Comparison of ENCODE assay signal across 8 cellular contexts in the genomic region with DNA sequence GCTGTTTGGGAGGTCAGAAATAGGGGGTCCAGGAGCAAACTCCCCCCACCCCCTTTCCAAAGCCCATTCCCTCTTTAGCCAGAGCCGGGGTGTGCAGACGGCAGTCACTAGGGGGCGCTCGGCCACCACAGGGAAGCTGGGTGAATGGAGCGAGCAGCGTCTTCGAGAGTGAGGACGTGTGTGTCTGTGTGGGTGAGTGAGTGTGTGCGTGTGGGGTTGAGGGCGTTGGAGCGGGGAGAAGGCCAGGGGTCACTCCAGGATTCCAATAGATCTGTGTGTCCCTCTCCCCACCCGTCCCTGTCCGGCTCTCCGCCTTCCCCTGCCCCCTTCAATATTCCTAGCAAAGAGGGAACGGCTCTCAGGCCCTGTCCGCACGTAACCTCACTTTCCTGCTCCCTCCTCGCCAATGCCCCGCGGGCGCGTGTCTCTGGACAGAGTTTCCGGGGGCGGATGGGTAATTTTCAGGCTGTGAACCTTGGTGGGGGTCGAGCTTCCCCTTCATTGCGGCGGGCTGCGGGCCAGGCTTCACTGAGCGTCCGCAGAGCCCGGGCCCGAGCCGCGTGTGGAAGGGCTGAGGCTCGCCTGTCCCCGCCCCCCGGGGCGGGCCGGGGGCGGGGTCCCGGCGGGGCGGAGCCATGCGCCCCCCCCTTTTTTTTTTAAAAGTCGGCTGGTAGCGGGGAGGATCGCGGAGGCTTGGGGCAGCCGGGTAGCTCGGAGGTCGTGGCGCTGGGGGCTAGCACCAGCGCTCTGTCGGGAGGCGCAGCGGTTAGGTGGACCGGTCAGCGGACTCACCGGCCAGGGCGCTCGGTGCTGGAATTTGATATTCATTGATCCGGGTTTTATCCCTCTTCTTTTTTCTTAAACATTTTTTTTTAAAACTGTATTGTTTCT. TPM values are rescaled to one million over a fixed set of nuclear protein-coding genes. Genes with fewer than 3 reads are reported as not detected.
DNase-seq lines count a peak whose midpoint lies in the region; ATAC-seq and TF ChIP-seq lines count a peak whose summit lies in the region.

A gene (plus strand): TSS at position 686 of the 891 bp plus-strand sequence.

- H3K4me3 Mint-ChIP-seq in activated CD4-positive, alpha-beta memory T cell treated with anti-CD3 and anti-CD28 coated beads, Interleukin-2, amount 10 ng/mL, durations not matched to agents 7 days and 5 days, result peak within 1 kb of the TSS; percentile 90

- no peaks in the 10 kb centered on the region for H3K9me3 Mint-ChIP-seq in activated CD4-positive, alpha-beta memory T cell treated with anti-CD3 and anti-CD28 coated beads, Interleukin-2, amount 10 ng/mL, durations not matched to agents 7 days and 5 days

- CTCF ChIA-PET in activated CD4-positive, alpha-beta memory T cell treated with anti-CD3 and anti-CD28 coated beads, Interleukin-2, amount 10 ng/mL, durations not matched to agents 7 days and 5 days (lab: Charles Lee), result interaction anchor here (0.7 to 4.5 kb wide), 32 partner anchors 9 to 347 kb away, joined by 3 to 69 read pairs (median 4); a partner anchor contains a TSS

- H3K27ac Mint-ChIP-seq in activated CD4-positive, alpha-beta memory T cell treated with anti-CD3 and anti-CD28 coated beads, Interleukin-2, amount 10 ng/mL, durations not matched to agents 7 days and 5 days, result peak within 1 kb of the TSS; percentile 75

- DNase-seq in CD1c-positive myeloid dendritic cell (ENCODE audit: extremely low spot score) (peak; percentile 90), NCI-H82 (lab: John Stamatoyannopoulos, UW) (peak; percentile 95), lower lobe of right lung (peak; percentile 93)
- peak; percentile 88 for DNase-seq in activated CD4-positive, alpha-beta memory T cell treated with anti-CD3 and anti-CD28 coated beads, Interleukin-2, amount 10 ng/mL, durations not matched to agents 7 days and 5 days
- DNase-seq in stimulated activated CD4-positive, alpha-beta T cell treated with anti-CD3 and anti-CD28 coated beads, TNF-alpha, amount 100 ng/mL, for 4 hours (ENCODE audit: low read depth in 3 of 3), result peak; percentile 79 to 89 (median 84)

- intact Hi-C loops in lower lobe of right lung (cut with DNase I), result loop anchor here (10.0 kb wide), 1 partner anchor 305 kb away; no protein-coding TSS in a partner anchor

- H3K9me3 ChIP-seq in duodenal mucosa (ENCODE audit: control insufficient read depth in 1 of 2, low read length in 2 of 2), result no peaks in the 10 kb centered on the region
- H3K9me3 ChIP-seq in lower lobe of right lung, result no peaks in the 10 kb centered on the region

- POLR2A ChIA-PET in activated CD4-positive, alpha-beta memory T cell treated with anti-CD3 and anti-CD28 coated beads, Interleukin-2, amount 10 ng/mL, durations not matched to agents 7 days and 5 days (lab: Charles Lee), result interaction anchor here (0.8 to 2.5 kb wide), 13 partner anchors 9 to 455 kb away, joined by 3 to 36 read pairs (median 3); no protein-coding TSS in a partner anchor

- peaks cover 34% of the 10 kb centered on the region for H3K4me1 Mint-ChIP-seq in activated CD4-positive, alpha-beta memory T cell treated with anti-CD3 and anti-CD28 coated beads, Interleukin-2, amount 10 ng/mL, durations not matched to agents 7 days and 5 days

- H3K27me3 ChIP-seq in duodenal mucosa (ENCODE audit: control insufficient read depth in 1 of 2, insufficient read depth in 2 of 2, low read length in 2 of 2) (no peaks in the 10 kb centered on the region), lower lobe of right lung (ENCODE audit: low read depth) (no peaks in the 10 kb centered on the region)

- peak within 1 kb of the TSS; percentile 96 for H3K27ac ChIP-seq in duodenal mucosa (ENCODE audit: low read depth, low read length)
- H3K27ac ChIP-seq in lower lobe of right lung, result peak within 1 kb of the TSS; percentile 92

- TF ChIP-seq CTCF in lower lobe of right lung (IDR thresholded peaks at IDR 0.05), result peak; percentile 95

- ATAC-seq in GM19372 (IDR thresholded peaks at IDR 0.05; ENCODE audit: low read depth, unreplicated experiment) (peak; percentile 46), HG03571 (IDR thresholded peaks at IDR 0.05; ENCODE audit: unreplicated experiment) (peak; percentile 50), lower lobe of right lung (peak; percentile 85)

- peak within 1 kb of the TSS; percentile 97 to 99 for H3K9ac ChIP-seq in duodenal mucosa (ENCODE audit: low read depth in 1 of 2, low read length in 2 of 2)

- peaks cover 5% of the 10 kb centered on the region for H3K36me3 Mint-ChIP-seq in activated CD4-positive, alpha-beta memory T cell treated with anti-CD3 and anti-CD28 coated beads, Interleukin-2, amount 10 ng/mL, durations not matched to agents 7 days and 5 days (ENCODE audit: low read depth)

- H3K36me3 ChIP-seq in duodenal mucosa (ENCODE audit: control insufficient read depth in 1 of 2, insufficient read depth in 2 of 2, low read length in 2 of 2) (no peaks in the 10 kb centered on the region), lower lobe of right lung (no peaks in the 10 kb centered on the region)

- peak within 1 kb of the TSS; percentile 79 to 87 for H3K4me3 ChIP-seq in duodenal mucosa (ENCODE audit: low read depth in 1 of 2, low read length in 2 of 2)
- H3K4me3 ChIP-seq in lower lobe of right lung, result peak within 1 kb of the TSS; percentile 91

- H3K4me1 ChIP-seq in duodenal mucosa (ENCODE audit: control insufficient read depth in 1 of 2, insufficient read depth in 2 of 2, low read length in 2 of 2) (peaks cover 56 to 65% of the 10 kb centered on the region in 2 donors), lower lobe of right lung (peaks cover 39% of the 10 kb centered on the region)

- peaks cover 3% of the 10 kb centered on the region for H3K27me3 Mint-ChIP-seq in activated CD4-positive, alpha-beta memory T cell treated with anti-CD3 and anti-CD28 coated beads, Interleukin-2, amount 10 ng/mL, durations not matched to agents 7 days and 5 days

RNA-seq across cellular contexts. Expression of the gene that starts here (rescaled TPM):
- 10 to 100 TPM; 48.1 to 49.5 TPM for total RNA-seq in activated CD4-positive, alpha-beta memory T cell treated with anti-CD3 and anti-CD28 coated beads, Interleukin-2, amount 10 ng/mL, durations not matched to agents 7 days and 5 days
- total RNA-seq in lower lobe of right lung, result 196 TPM

Comparison
In these comparisons a context has a peak if more than half of its experiments do, and no peak if none do; other contexts are left out.
1. Peak in every context shown above with its lines: DNase-seq, ATAC-seq, H3K4me3 ChIP-seq and H3K27ac ChIP-seq.